ENCODE assay signal across 34 cellular contexts in genomic region chr12:54129028-54129903, GRCh38. TPM values are rescaled to one million over a fixed set of nuclear protein-coding genes. Genes with fewer than 3 reads are reported as not detected.
DNase-seq lines count a peak whose midpoint lies in the region; ATAC-seq, FAIRE-seq and TF ChIP-seq lines count a peak whose summit lies in the region.
"Had no signal": no experiment of that assay in that cellular context is flagged by ENCODE, and none has a peak within 500 bp of the region (broad histone marks: within the 10 kb centered on the region; RNA-seq: fewer than 3 reads in every experiment).

No MANE protein-coding gene starts in this region.

- H3K27me3 ChIP-seq in Caco-2 (replicated peaks; ENCODE audit: control insufficient read depth, insufficient read depth, low read length): no peaks in the 10 kb centered on the region
- no peaks in the 10 kb centered on the region for H3K27me3 ChIP-seq in adipocyte (replicated peaks; ENCODE audit: control insufficient read depth, insufficient read depth, low read length)
- peaks cover 20% of the 10 kb centered on the region for H3K27me3 ChIP-seq in hepatocyte

- H3K9me3 ChIP-seq in Caco-2 (no peaks in the 10 kb centered on the region), adipocyte (ENCODE audit: control insufficient read depth, low read length) (no peaks in the 10 kb centered on the region), hepatocyte (ENCODE audit: low read depth) (no peaks in the 10 kb centered on the region)
- H3K9me3 ChIP-seq: BLaER1 treated with 17β-estradiol and CSF1 and Interleukin-3, amounts not matched to agents 10 nM and 100 nM; HAP-1; SJSA1; thyroid gland had no signal

- peak overlapping the region; percentile 20 for H3K27ac ChIP-seq in hepatocyte
- H3K27ac ChIP-seq: BLaER1 treated with 17β-estradiol and CSF1 and Interleukin-3, amounts not matched to agents 10 nM and 100 nM; SJSA1; thyroid gland had no signal

- no peaks in the 10 kb centered on the region for H4K20me1 ChIP-seq in hepatocyte (ENCODE audit: insufficient read depth, poor library complexity, severe bottlenecking)

- peak overlapping the region; percentile 58 for H3K27ac Mint-ChIP-seq in Caco-2 (ENCODE audit: unreplicated experiment)
- peak overlapping the region; percentile 95 for H3K27ac Mint-ChIP-seq in progenitor cell of endocrine pancreas
- no peak overlapping the region for H3K27ac Mint-ChIP-seq in activated CD4-positive, alpha-beta T cell treated with anti-CD3 and anti-CD28 coated beads for 36 hours
- H3K27ac Mint-ChIP-seq: activated CD4-positive, alpha-beta memory T cell treated with anti-CD3 and anti-CD28 coated beads, Interleukin-2, amount 10 ng/mL, durations not matched to agents 7 days and 5 days; activated naive CD4-positive, alpha-beta T cell treated with anti-CD3 and anti-CD28 coated beads, Interleukin-2, amount 50 U/mL, for 72 hours; activated T-helper 17 cell treated with anti-CD3 and anti-CD28 coated beads, Interleukin-2, amount 50 U/mL, for 72 hours; dendritic cell treated with granulocyte-macrophage colony-stimulating factor and Interleukin-4, amounts not matched to agents 40 ng/mL and 50 ng/mL, for 4 days had no signal

- peak overlapping the region; percentile 41 for H3K9ac ChIP-seq in adipocyte (ENCODE audit: low read length)
- H3K9ac ChIP-seq: BLaER1 treated with 17β-estradiol and CSF1 and Interleukin-3, amounts not matched to agents 10 nM and 100 nM had no signal

- H3K36me3 Mint-ChIP-seq in Caco-2 (ENCODE audit: insufficient read depth, unreplicated experiment) (no peaks in the 10 kb centered on the region), progenitor cell of endocrine pancreas (ENCODE audit: insufficient read depth) (peaks cover 11% of the 10 kb centered on the region)
- no peaks in the 10 kb centered on the region for H3K36me3 Mint-ChIP-seq in activated CD4-positive, alpha-beta T cell treated with anti-CD3 and anti-CD28 coated beads for 36 hours (ENCODE audit: low read depth)

- H3K4me2 ChIP-seq in hepatocyte: peak overlapping the region; percentile 95
- H3K4me2 ChIP-seq: BLaER1 treated with 17β-estradiol and CSF1 and Interleukin-3, amounts not matched to agents 10 nM and 100 nM had no signal

- H3K4me1 ChIP-seq in Caco-2: peaks cover 61% of the 10 kb centered on the region
- H3K4me1 ChIP-seq in adipocyte (ENCODE audit: control insufficient read depth, insufficient read depth, low read length): peaks cover 17% of the 10 kb centered on the region
- peaks cover 23% of the 10 kb centered on the region for H3K4me1 ChIP-seq in hepatocyte (ENCODE audit: insufficient read depth)

- H3K36me3 ChIP-seq in Caco-2 (ENCODE audit: control insufficient read depth, insufficient read depth, low read length) (no peaks in the 10 kb centered on the region; the same call in 1 of the 2 replicates), adipocyte (ENCODE audit: control insufficient read depth, insufficient read depth, low read length, severe bottlenecking) (peaks cover 5% of the 10 kb centered on the region), hepatocyte (replicated peaks; ENCODE audit: insufficient read depth, low read depth) (no peaks in the 10 kb centered on the region)
- H3K36me3 ChIP-seq: BLaER1 treated with 17β-estradiol and CSF1 and Interleukin-3, amounts not matched to agents 10 nM and 100 nM; HAP-1; SJSA1; thyroid gland had no signal

- no peaks in the 10 kb centered on the region for H3K9me2 ChIP-seq in hepatocyte (replicated peaks; ENCODE audit: insufficient read depth)

- H3K4me3 Mint-ChIP-seq in Caco-2 (ENCODE audit: unreplicated experiment) (peak overlapping the region; percentile 14), progenitor cell of endocrine pancreas (ENCODE audit: low read depth) (peak overlapping the region; percentile 95)
- H3K4me3 Mint-ChIP-seq in activated CD4-positive, alpha-beta T cell treated with anti-CD3 and anti-CD28 coated beads for 36 hours: no peak overlapping the region
- H3K4me3 Mint-ChIP-seq: activated CD4-positive, alpha-beta memory T cell treated with anti-CD3 and anti-CD28 coated beads, Interleukin-2, amount 10 ng/mL, durations not matched to agents 7 days and 5 days; activated T-helper 17 cell treated with anti-CD3 and anti-CD28 coated beads, Interleukin-2, amount 50 U/mL, for 72 hours; dendritic cell treated with granulocyte-macrophage colony-stimulating factor and Interleukin-4, amounts not matched to agents 40 ng/mL and 50 ng/mL, for 4 days had no signal

- H3K4me1 Mint-ChIP-seq in Caco-2 (ENCODE audit: low read depth, unreplicated experiment) (peaks cover 29% of the 10 kb centered on the region), progenitor cell of endocrine pancreas (ENCODE audit: low read depth) (peaks cover 70% of the 10 kb centered on the region)
- peaks cover 10% of the 10 kb centered on the region for H3K4me1 Mint-ChIP-seq in activated CD4-positive, alpha-beta T cell treated with anti-CD3 and anti-CD28 coated beads for 36 hours
- H3K4me1 Mint-ChIP-seq: activated T-helper 17 cell treated with anti-CD3 and anti-CD28 coated beads, Interleukin-2, amount 50 U/mL, for 72 hours had no signal

- H3K4me3 ChIP-seq in Caco-2 (ENCODE audit: low read depth, low read length): no peak overlapping the region
- no peak overlapping the region for H3K4me3 ChIP-seq in adipocyte (ENCODE audit: low read length)
- no peak overlapping the region for H3K4me3 ChIP-seq in hepatocyte
- H3K4me3 ChIP-seq: BLaER1 treated with 17β-estradiol and CSF1 and Interleukin-3, amounts not matched to agents 10 nM and 100 nM; HAP-1; lung; SJSA1; thyroid gland had no signal

- H3K9me3 Mint-ChIP-seq in Caco-2 (ENCODE audit: unreplicated experiment): no peaks in the 10 kb centered on the region
- H3K9me3 Mint-ChIP-seq in progenitor cell of endocrine pancreas (ENCODE audit: low read depth): no peaks in the 10 kb centered on the region
- H3K9me3 Mint-ChIP-seq in activated CD4-positive, alpha-beta T cell treated with anti-CD3 and anti-CD28 coated beads for 36 hours (ENCODE audit: low read depth): no peaks in the 10 kb centered on the region
- H3K9me3 Mint-ChIP-seq: activated CD4-positive, alpha-beta memory T cell treated with anti-CD3 and anti-CD28 coated beads, Interleukin-2, amount 10 ng/mL, durations not matched to agents 7 days and 5 days; activated naive CD4-positive, alpha-beta T cell treated with anti-CD3 and anti-CD28 coated beads, Interleukin-2, amount 50 U/mL, for 72 hours; activated T-helper 17 cell treated with anti-CD3 and anti-CD28 coated beads, Interleukin-2, amount 50 U/mL, for 72 hours; dendritic cell treated with granulocyte-macrophage colony-stimulating factor and Interleukin-4, amounts not matched to agents 40 ng/mL and 50 ng/mL, for 4 days; neural crest cell had no signal

- no peak overlapping the region for H2AFZ ChIP-seq in hepatocyte

- no peak for DNase-seq in Caco-2
- no peak for DNase-seq in adipocyte (ENCODE audit: low read depth)
- DNase-seq in hepatocyte (ENCODE audit: low spot score): no peak
- DNase-seq in progenitor cell of endocrine pancreas (ENCODE audit: low spot score, unreplicated experiment): no peak
- no peak for DNase-seq in NOMO-1 treated with DMSO at 0.1 percent for 48 hours (lab: John Stamatoyannopoulos, UW; ENCODE audit: unreplicated experiment)
- DNase-seq in activated CD4-positive, alpha-beta T cell treated with anti-CD3 and anti-CD28 coated beads for 36 hours: no peak
- DNase-seq in D721Med (ENCODE audit: insufficient read length, low spot score): no peak
- DNase-seq: activated CD4-positive, alpha-beta memory T cell treated with anti-CD3 and anti-CD28 coated beads, Interleukin-2, amount 10 ng/mL, durations not matched to agents 7 days and 5 days; activated CD8-positive, alpha-beta memory T cell treated with anti-CD3 and anti-CD28 coated beads, Interleukin-2, amount 50 U/mL, for 48 hours; central memory CD4-positive, alpha-beta T cell; COR-L47; DMS79; GDM1; Kasumi-1; MV-4-11; NCI-H1436 treated with DMSO at 0.1 percent for 48 hours; NCI-H2107; NCI-H446; RPMI8226; stimulated activated CD4-positive, alpha-beta T cell treated with anti-CD3 and anti-CD28 coated beads, Interleukin-15, amount 100 ng/mL, for 24 hours; stimulated activated naive CD4-positive, alpha-beta T cell; T-helper 1 cell; thyroid gland had no signal

- H3K79me2 ChIP-seq in hepatocyte: peaks cover 27% of the 10 kb centered on the region

- no peak for TF ChIP-seq CTCF in Caco-2 (IDR thresholded peaks at IDR 0.05; ENCODE audit: insufficient read depth in 1 of 2, low read depth in 1 of 2, low read length in 1 of 2, severe bottlenecking in 1 of 2, unreplicated experiment in 1 of 2)
- no peak for TF ChIP-seq CTCF in hepatocyte (IDR thresholded peaks at IDR 0.05; ENCODE audit: poor library complexity)
- no peak for TF ChIP-seq CTCF in progenitor cell of endocrine pancreas (IDR thresholded peaks at IDR 0.05; ENCODE audit: unreplicated experiment)
- no peak for TF ChIP-seq CTCF in D721Med (IDR thresholded peaks at IDR 0.05; ENCODE audit: insufficient read depth, missing control alignments)

- intact Hi-C loops in Caco-2 (cut with micrococcal nuclease; ENCODE audit: unreplicated experiment): no loop called here
- intact Hi-C loops in activated CD4-positive, alpha-beta T cell treated with anti-CD3 and anti-CD28 coated beads for 36 hours (cut with DNase I, micrococcal nuclease): no loop called here

- WGBS in hepatocyte (ENCODE audit: low lambda C conversion rate, missing lambda C conversion rate): 56% methylated on average over 20 of the region's 20 CpGs

- BruUV-seq in Caco-2 (replicated peaks; lab: Mats Ljungman, UMichigan): no TSS peak

- CTCF ChIA-PET in Caco-2 (lab: Charles Lee): interaction anchor here (1.5 kb wide), 1 partner anchor 72 kb away, joined by 4 read pairs; no protein-coding TSS in a partner anchor
- CTCF ChIA-PET in activated CD4-positive, alpha-beta T cell treated with anti-CD3 and anti-CD28 coated beads for 36 hours (lab: Charles Lee): no interaction called here

- no peak for FAIRE-seq in D721Med (lab: Jason Lieb, UNC)
- FAIRE-seq: astrocyte had no signal

- ATAC-seq in GM19395 (IDR thresholded peaks at IDR 0.05; ENCODE audit: unreplicated experiment): no peak
- no peak for ATAC-seq in activated CD4-positive, alpha-beta T cell treated with anti-CD3 and anti-CD28 coated beads for 36 hours
- ATAC-seq: activated CD4-positive, CD25-positive, alpha-beta regulatory T cell treated with anti-CD3 and anti-CD28 coated beads, Interleukin-2, amount 50 U/mL, for 24 hours; activated naive CD4-positive, alpha-beta T cell treated with anti-CD3 and anti-CD28 coated beads, Interleukin-2, amount 50 U/mL, for 72 hours; activated T-helper 17 cell treated with anti-CD3 and anti-CD28 coated beads, Interleukin-2, amount 50 U/mL, for 72 hours had no signal

- H3K27me3 Mint-ChIP-seq in Caco-2 (ENCODE audit: insufficient read depth, unreplicated experiment) (no peaks in the 10 kb centered on the region), progenitor cell of endocrine pancreas (no peaks in the 10 kb centered on the region)
- H3K27me3 Mint-ChIP-seq in activated CD4-positive, alpha-beta T cell treated with anti-CD3 and anti-CD28 coated beads for 36 hours: peaks cover 51% of the 10 kb centered on the region

- POLR2A ChIA-PET in Caco-2 (lab: Charles Lee): interaction anchor here (0.6 kb wide), 1 partner anchor 203 kb away, joined by 3 read pairs; no protein-coding TSS in a partner anchor
- POLR2A ChIA-PET in activated CD4-positive, alpha-beta T cell treated with anti-CD3 and anti-CD28 coated beads for 36 hours (lab: Charles Lee): no interaction called here

RNA-seq across cellular contexts. Expression of gene SMUG1, which starts 59.5 kb away (rescaled TPM):
- total RNA-seq in Caco-2 (2022) (51.8 and 53.2 TPM in 2 replicates), hepatocyte (54.3 and 59.1 TPM in 2 replicates), progenitor cell of endocrine pancreas (53.1 and 57.6 TPM in 2 replicates)
- polyA plus RNA-seq in hepatocyte: 70.3 and 77.9 TPM in 2 replicates
- 10 to 100 TPM; 19.5 to 28.5 TPM for total RNA-seq in activated CD4-positive, alpha-beta T cell treated with anti-CD3 and anti-CD28 coated beads for 36 hours
